Comparison of ENCODE assay signal across 19 cellular contexts in the genomic region with DNA sequence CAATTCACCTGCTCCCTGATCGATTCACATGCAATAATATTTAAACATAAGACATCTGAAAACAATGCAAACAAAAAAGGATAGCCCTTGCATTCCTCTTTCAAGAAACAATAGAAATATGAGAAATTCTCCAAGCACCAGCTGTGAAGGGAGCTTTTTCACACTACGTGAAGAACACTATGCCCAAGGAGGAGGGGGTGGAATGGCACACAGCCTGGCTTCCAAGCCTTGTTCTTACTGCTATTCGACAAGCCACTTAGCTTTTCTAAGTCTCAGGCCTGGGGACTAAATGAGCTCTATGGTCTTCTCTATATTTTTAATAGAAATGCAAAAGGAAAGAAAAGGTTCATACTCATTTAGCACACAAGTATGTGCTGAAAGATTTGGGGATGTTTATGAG.
"Had no signal": no experiment of that assay in that cellular context is flagged by ENCODE, and none has a peak within 500 bp of the region (broad histone marks: within the 10 kb centered on the region; RNA-seq: fewer than 3 reads in every experiment).

No MANE protein-coding gene starts in this region.

- H3K27me3 Mint-ChIP-seq: dendritic cell treated with granulocyte-macrophage colony-stimulating factor and Interleukin-4, amounts not matched to agents 40 ng/mL and 50 ng/mL, for 4 days had no signal

- H3K4me1 Mint-ChIP-seq: memory B cell; natural killer cell; stimulated activated effector memory CD8-positive, alpha-beta T cell treated with anti-CD3 and anti-CD28 coated beads, Interleukin-12 subunit alpha, Interleukin-12 subunit beta, amount 100 ng/mL, for 72 hours had no signal

- H3K36me3 Mint-ChIP-seq: memory B cell; stimulated activated effector memory CD8-positive, alpha-beta T cell treated with anti-CD3 and anti-CD28 coated beads, Interleukin-12 subunit alpha, Interleukin-12 subunit beta, amount 100 ng/mL, for 72 hours had no signal

- DNase-seq: effector CD8-positive, alpha-beta T cell; endodermal cell; foreskin fibroblast; gastrocnemius medialis; head of caudate nucleus; natural killer cell; pancreas; stimulated activated CD4-positive, alpha-beta T cell treated with anti-CD3 and anti-CD28 coated beads, Interleukin-2, amount 100 ng/mL, for 24 hours; stimulated activated CD4-positive, alpha-beta T cell treated with anti-CD3 and anti-CD28 coated beads, Interleukin-4, amount 100 ng/mL, for 24 hours; stimulated activated naive CD4-positive, alpha-beta T cell treated with Interleukin-2 at 50 U/mL for 16 hours; stomach; thyroid gland; trophoblast cell had no signal

- H3K4me3 Mint-ChIP-seq: dendritic cell treated with granulocyte-macrophage colony-stimulating factor and Interleukin-4, amounts not matched to agents 40 ng/mL and 50 ng/mL, for 4 days; endodermal cell; memory B cell; natural killer cell; neural crest cell; stimulated activated effector memory CD8-positive, alpha-beta T cell treated with anti-CD3 and anti-CD28 coated beads, Interleukin-12 subunit alpha, Interleukin-12 subunit beta, amount 100 ng/mL, for 72 hours had no signal

- H3K9me3 Mint-ChIP-seq: dendritic cell treated with granulocyte-macrophage colony-stimulating factor and Interleukin-4, amounts not matched to agents 40 ng/mL and 50 ng/mL, for 4 days; endodermal cell; memory B cell; natural killer cell; neural crest cell; stimulated activated effector memory CD8-positive, alpha-beta T cell treated with anti-CD3 and anti-CD28 coated beads, Interleukin-12 subunit alpha, Interleukin-12 subunit beta, amount 100 ng/mL, for 72 hours had no signal

- H3K27ac Mint-ChIP-seq: dendritic cell treated with granulocyte-macrophage colony-stimulating factor and Interleukin-4, amounts not matched to agents 40 ng/mL and 50 ng/mL, for 4 days; endodermal cell; memory B cell; natural killer cell; stimulated activated effector memory CD8-positive, alpha-beta T cell treated with anti-CD3 and anti-CD28 coated beads, Interleukin-12 subunit alpha, Interleukin-12 subunit beta, amount 100 ng/mL, for 72 hours had no signal

- ATAC-seq: esophagus mucosa; gastrocnemius medialis; natural killer cell; pancreas; sciatic nerve; stimulated activated effector memory CD8-positive, alpha-beta T cell treated with anti-CD3 and anti-CD28 coated beads, Interleukin-12 subunit alpha, Interleukin-12 subunit beta, amount 100 ng/mL, for 72 hours had no signal
